In the genomic region with DNA sequence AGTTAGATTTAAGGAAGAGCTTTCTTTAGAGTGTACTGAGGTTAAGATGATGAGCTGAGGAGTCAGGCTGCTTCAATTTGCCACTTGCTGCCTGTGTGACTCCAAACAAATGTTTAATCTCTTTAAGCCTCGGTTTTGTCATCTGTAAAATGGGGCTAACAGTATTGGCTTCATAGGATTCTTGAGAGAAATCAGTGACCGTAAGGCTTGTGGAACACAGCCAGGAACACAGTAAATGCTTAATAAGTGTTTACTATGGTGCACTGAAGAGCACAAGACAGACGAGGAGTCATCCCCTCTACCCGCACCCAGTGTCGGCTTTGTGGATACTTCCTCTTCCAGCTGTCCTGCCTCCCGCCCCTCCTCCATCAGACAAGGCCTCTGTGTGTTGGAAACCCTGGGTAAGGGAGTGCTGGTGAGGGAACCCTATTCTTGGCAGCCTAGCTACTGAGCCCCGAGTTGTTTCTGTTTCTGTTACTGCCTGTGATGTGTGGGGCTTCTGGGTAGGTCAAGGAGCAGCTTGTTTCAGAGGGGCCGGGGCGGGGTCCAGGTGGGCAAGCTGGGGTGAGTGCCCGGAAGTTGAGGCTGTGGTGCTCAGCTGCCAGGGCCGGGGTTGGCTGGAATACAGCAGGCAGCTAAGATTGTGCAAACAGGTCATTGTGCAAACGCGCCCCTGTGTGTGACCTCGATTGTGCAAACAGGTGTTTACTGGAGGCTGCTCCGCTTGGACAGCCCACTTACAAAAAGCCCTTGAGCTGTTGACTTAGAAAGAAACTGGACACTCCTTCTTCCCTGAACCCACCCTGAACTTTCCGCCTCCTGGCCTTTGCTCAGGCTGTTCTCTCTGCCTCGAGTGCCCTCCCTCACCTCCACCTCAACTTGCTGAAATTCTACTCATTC, we compare ENCODE assay signal across 10 cellular contexts. TPM values are rescaled to one million over a fixed set of nuclear protein-coding genes. Genes with fewer than 3 reads are reported as not detected.
DNase-seq lines count a peak whose midpoint lies in the region; ATAC-seq and TF ChIP-seq lines count a peak whose summit lies in the region.
"Had no signal": no experiment of that assay in that cellular context is flagged by ENCODE, and none has a peak within 500 bp of the region (broad histone marks: within the 10 kb centered on the region; RNA-seq: fewer than 3 reads in every experiment).

No MANE protein-coding gene starts in this region.

- H3K27ac ChIP-seq in C4-2B, result peak overlapping the region; percentile 29; the same call in 1 of the 2 replicates

- TF ChIP-seq CTCF in C4-2B (conservative IDR thresholded peaks at IDR 0.05), result no peak
- TF ChIP-seq CTCF in cardiac fibroblast (IDR thresholded peaks at IDR 0.05; ENCODE audit: low read depth, low read length), result no peak
- TF ChIP-seq CTCF in mesothelial cell of epicardium (IDR thresholded peaks at IDR 0.05; ENCODE audit: unreplicated experiment), result no peak

- H3K9me3 Mint-ChIP-seq in mesothelial cell of epicardium, result no peaks in the 10 kb centered on the region
- no peaks in the 10 kb centered on the region for H3K9me3 Mint-ChIP-seq in activated CD4-positive, alpha-beta T cell treated with anti-CD3 and anti-CD28 coated beads for 36 hours (ENCODE audit: low read depth)
- H3K9me3 Mint-ChIP-seq: T-helper 2 cell treated with Interferon-gamma antibody and Interleukin-4, amounts not matched to agents 5 μg/mL and 100 μg/mL, for 36 hours had no signal

- H3K27me3 Mint-ChIP-seq in mesothelial cell of epicardium (ENCODE audit: low read depth), result peaks cover 3% of the 10 kb centered on the region
- no peaks in the 10 kb centered on the region for H3K27me3 Mint-ChIP-seq in activated CD4-positive, alpha-beta T cell treated with anti-CD3 and anti-CD28 coated beads for 36 hours

- CTCF ChIA-PET in activated CD4-positive, alpha-beta T cell treated with anti-CD3 and anti-CD28 coated beads for 36 hours (lab: Charles Lee), result interaction anchor here (0.9 to 1.1 kb wide), 2 partner anchors 10 to 23 kb away, joined by 5 to 6 read pairs; no protein-coding TSS in a partner anchor

- H3K4me3 ChIP-seq in cardiac fibroblast (replicated peaks in 1 of 2; ENCODE audit: low read depth in 2 of 2, low read length in 2 of 2), result no peak overlapping the region

- H3K4me1 Mint-ChIP-seq in mesothelial cell of epicardium, result peaks cover 15% of the 10 kb centered on the region
- peaks cover 11% of the 10 kb centered on the region for H3K4me1 Mint-ChIP-seq in activated CD4-positive, alpha-beta T cell treated with anti-CD3 and anti-CD28 coated beads for 36 hours

- H3K36me3 Mint-ChIP-seq in mesothelial cell of epicardium, result no peaks in the 10 kb centered on the region
- no peaks in the 10 kb centered on the region for H3K36me3 Mint-ChIP-seq in activated CD4-positive, alpha-beta T cell treated with anti-CD3 and anti-CD28 coated beads for 36 hours (ENCODE audit: low read depth)

- intact Hi-C loops in activated CD4-positive, alpha-beta T cell treated with anti-CD3 and anti-CD28 coated beads for 36 hours (cut with DNase I, micrococcal nuclease), result no loop called here

- H3K4me3 Mint-ChIP-seq in mesothelial cell of epicardium, result no peak overlapping the region
- H3K4me3 Mint-ChIP-seq in activated CD4-positive, alpha-beta T cell treated with anti-CD3 and anti-CD28 coated beads for 36 hours, result no peak overlapping the region
- H3K4me3 Mint-ChIP-seq: T-helper 2 cell treated with Interferon-gamma antibody and Interleukin-4, amounts not matched to agents 5 μg/mL and 100 μg/mL, for 36 hours had no signal

- no peak overlapping the region for H3K27ac Mint-ChIP-seq in mesothelial cell of epicardium
- no peak overlapping the region for H3K27ac Mint-ChIP-seq in activated CD4-positive, alpha-beta T cell treated with anti-CD3 and anti-CD28 coated beads for 36 hours
- H3K27ac Mint-ChIP-seq: T-helper 2 cell treated with Interferon-gamma antibody and Interleukin-4, amounts not matched to agents 5 μg/mL and 100 μg/mL, for 36 hours had no signal

- ATAC-seq in activated CD4-positive, alpha-beta T cell treated with anti-CD3 and anti-CD28 coated beads for 36 hours, result no peak
- ATAC-seq in HG02798 (IDR thresholded peaks at IDR 0.05; ENCODE audit: poor library complexity, unreplicated experiment), result no peak

- DNase-seq in NCI-H69 (lab: John Stamatoyannopoulos, UW), result peak; percentile 87
- peak; percentile 12 to 39 for DNase-seq in cardiac fibroblast (ENCODE audit: low read depth in 2 of 2)
- DNase-seq in mucosa of gallbladder (ENCODE audit: low spot score), result peak; percentile 88
- no peak for DNase-seq in mesothelial cell of epicardium (ENCODE audit: low spot score in 2 of 2, unreplicated experiment in 2 of 2)
- DNase-seq in activated CD4-positive, alpha-beta T cell treated with anti-CD3 and anti-CD28 coated beads for 36 hours, result no peak
- DNase-seq in ecto neural progenitor cell (ENCODE audit: low spot score), result no peak
- DNase-seq: stimulated activated CD4-positive, alpha-beta T cell treated with anti-CD3 and anti-CD28 coated beads, Interleukin-12 subunit alpha, Interleukin-12 subunit beta, amount 100 ng/mL, for 4 hours had no signal

- POLR2A ChIA-PET in activated CD4-positive, alpha-beta T cell treated with anti-CD3 and anti-CD28 coated beads for 36 hours (lab: Charles Lee), result no interaction called here

RNA-seq across cellular contexts. Expression of gene CSF3R, which starts 4.0 kb away (rescaled TPM):
- total RNA-seq in mucosa of gallbladder (13.2 TPM), mesothelial cell of epicardium (2.5 to 4.0 TPM (median 2.8 TPM) in 3 replicates)
- total RNA-seq in activated CD4-positive, alpha-beta T cell treated with anti-CD3 and anti-CD28 coated beads for 36 hours, result under 1 TPM; 0.33 to 0.41 TPM

RNA-seq across cellular contexts. Expression of gene MRPS15, which starts 22.5 kb away (rescaled TPM):
- total RNA-seq in mucosa of gallbladder (47.4 TPM), mesothelial cell of epicardium (48.0 to 55.5 TPM (median 53.6 TPM) in 3 replicates)
- total RNA-seq in activated CD4-positive, alpha-beta T cell treated with anti-CD3 and anti-CD28 coated beads for 36 hours, result 100 to 1,000 TPM; 123 to 169 TPM

RNA-seq across cellular contexts. Expression of gene OSCP1, which starts 36.4 kb away (rescaled TPM):
- total RNA-seq in mucosa of gallbladder (17.1 TPM), mesothelial cell of epicardium (7.0 to 8.9 TPM (median 7.3 TPM) in 3 replicates)
- total RNA-seq in activated CD4-positive, alpha-beta T cell treated with anti-CD3 and anti-CD28 coated beads for 36 hours, result 1 to 10 TPM; 2.2 to 2.8 TPM

Comparison
In these comparisons a context has a peak if more than half of its experiments do, and no peak if none do; other contexts are left out.
1. DNase-seq: peak in NCI-H69 (single experiment), cardiac fibroblast (2 of 2) and mucosa of gallbladder (single experiment); none in mesothelial cell of epicardium (0 of 2), activated CD4-positive, alpha-beta T cell treated with anti-CD3 and anti-CD28 coated beads for 36 hours (single experiment) and ecto neural progenitor cell (single experiment).